ENCODE assay signal across 1 cellular context in the genomic region with DNA sequence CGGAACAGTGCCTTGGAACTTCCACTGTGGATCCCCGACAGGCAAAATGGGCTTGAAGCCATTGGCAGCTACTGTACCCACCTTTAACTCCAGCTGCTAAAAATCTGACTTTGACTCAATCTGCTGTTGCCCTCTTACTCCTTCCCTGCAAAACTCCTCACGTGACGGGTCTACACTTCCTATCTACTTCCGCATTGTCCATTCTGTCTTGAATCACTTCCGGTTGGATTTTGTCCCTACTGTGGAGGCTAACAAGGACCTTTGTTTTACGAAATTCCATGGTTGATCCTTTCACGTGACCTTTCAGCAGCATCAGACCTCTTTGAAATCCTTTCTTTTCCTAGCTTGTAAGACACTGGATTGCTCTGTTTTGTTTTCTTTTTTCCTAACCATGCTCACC.
TF ChIP-seq lines count a peak whose summit lies in the region.

No MANE protein-coding gene starts in this region.

TF ChIP-seq in K562, 482 proteins besides CTCF, POLR2A, EP300 and RAD21 (continued from another document and continues in another):
- TF ChIP-seq, protein P1, sequence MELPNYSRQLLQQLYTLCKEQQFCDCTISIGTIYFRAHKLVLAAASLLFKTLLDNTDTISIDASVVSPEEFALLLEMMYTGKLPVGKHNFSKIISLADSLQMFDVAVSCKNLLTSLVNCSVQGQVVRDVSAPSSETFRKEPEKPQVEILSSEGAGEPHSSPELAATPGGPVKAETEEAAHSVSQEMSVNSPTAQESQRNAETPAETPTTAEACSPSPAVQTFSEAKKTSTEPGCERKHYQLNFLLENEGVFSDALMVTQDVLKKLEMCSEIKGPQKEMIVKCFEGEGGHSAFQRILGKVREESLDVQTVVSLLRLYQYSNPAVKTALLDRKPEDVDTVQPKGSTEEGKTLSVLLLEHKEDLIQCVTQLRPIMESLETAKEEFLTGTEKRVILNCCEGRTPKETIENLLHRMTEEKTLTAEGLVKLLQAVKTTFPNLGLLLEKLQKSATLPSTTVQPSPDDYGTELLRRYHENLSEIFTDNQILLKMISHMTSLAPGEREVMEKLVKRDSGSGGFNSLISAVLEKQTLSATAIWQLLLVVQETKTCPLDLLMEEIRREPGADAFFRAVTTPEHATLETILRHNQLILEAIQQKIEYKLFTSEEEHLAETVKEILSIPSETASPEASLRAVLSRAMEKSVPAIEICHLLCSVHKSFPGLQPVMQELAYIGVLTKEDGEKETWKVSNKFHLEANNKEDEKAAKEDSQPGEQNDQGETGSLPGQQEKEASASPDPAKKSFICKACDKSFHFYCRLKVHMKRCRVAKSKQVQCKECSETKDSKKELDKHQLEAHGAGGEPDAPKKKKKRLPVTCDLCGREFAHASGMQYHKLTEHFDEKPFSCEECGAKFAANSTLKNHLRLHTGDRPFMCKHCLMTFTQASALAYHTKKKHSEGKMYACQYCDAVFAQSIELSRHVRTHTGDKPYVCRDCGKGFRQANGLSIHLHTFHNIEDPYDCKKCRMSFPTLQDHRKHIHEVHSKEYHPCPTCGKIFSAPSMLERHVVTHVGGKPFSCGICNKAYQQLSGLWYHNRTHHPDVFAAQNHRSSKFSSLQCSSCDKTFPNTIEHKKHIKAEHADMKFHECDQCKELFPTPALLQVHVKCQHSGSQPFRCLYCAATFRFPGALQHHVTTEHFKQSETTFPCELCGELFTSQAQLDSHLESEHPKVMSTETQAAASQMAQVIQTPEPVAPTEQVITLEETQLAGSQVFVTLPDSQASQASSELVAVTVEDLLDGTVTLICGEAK (IDR thresholded peaks at IDR 0.05), result peak; percentile 69
- TF ChIP-seq, protein P1 (CRISPR knock-in tag; IDR thresholded peaks at IDR 0.05), result no peak
- TF ChIP-seq NONO (IDR thresholded peaks at IDR 0.05; ENCODE audit: low read depth in 2 of 2, low read length in 1 of 2) (no peak), POLR2AphosphoS5 (IDR thresholded peaks at IDR 0.05; ENCODE audit: control insufficient read depth, insufficient read depth, low read depth, low read length) (no peak), SPI1 (IDR thresholded peaks at IDR 0.05; ENCODE audit: borderline replicate concordance, low read depth, low read length) (0 out of 2 replicates have a peak, but pooled peaks have one; percentile 7), NR3C1 (CRISPR knock-in tag; IDR thresholded peaks at IDR 0.05) (no peak), ARHGAP35 (IDR thresholded peaks at IDR 0.05; ENCODE audit: partially characterized antibody) (no peak), MTA3 (IDR thresholded peaks at IDR 0.05; ENCODE audit: borderline replicate concordance) (no peak), BHLHE40 (IDR thresholded peaks at IDR 0.05; ENCODE audit: low read length) (peak; percentile 42; the same call in 1 of the 2 replicates), ZNF23 (CRISPR knock-in tag; IDR thresholded peaks at IDR 0.05) (no peak), TCF7 (IDR thresholded peaks at IDR 0.05; ENCODE audit: borderline replicate concordance) (no peak), XRCC4 (IDR thresholded peaks at IDR 0.05; ENCODE audit: extremely low read depth, insufficient read depth, insufficient read length) (no peak), HDAC6 (IDR thresholded peaks at IDR 0.05; ENCODE audit: low read depth, low read length) (no peak), NR2C2 (CRISPR knock-in tag; IDR thresholded peaks at IDR 0.05) (no peak), NR2C2 (tag; IDR thresholded peaks at IDR 0.05) (peak; percentile 44; the same call in 1 of the 2 replicates), BRF1 (IDR thresholded peaks at IDR 0.05; ENCODE audit: borderline replicate concordance, extremely low read depth, insufficient read length) (no peak), MTA2 (IDR thresholded peaks at IDR 0.05; ENCODE audit: low read depth) (no peak), GABPA (tag; conservative IDR thresholded peaks at IDR 0.05; ENCODE audit: low read depth) (peak; percentile 46; the same call in 1 of the 2 replicates), SP1 (CRISPR knock-in tag; IDR thresholded peaks at IDR 0.05) (no peak), NR2C1 (IDR thresholded peaks at IDR 0.05) (peak; percentile 70), NR2C1 (tag; IDR thresholded peaks at IDR 0.05) (peak; percentile 50; the same call in 1 of the 2 replicates), ZNF24 (IDR thresholded peaks at IDR 0.05) (no peak), HMG20A (CRISPR knock-in tag; conservative IDR thresholded peaks at IDR 0.05) (no peak), MCM5 (IDR thresholded peaks at IDR 0.05; ENCODE audit: low read depth) (no peak), EHMT2 (IDR thresholded peaks at IDR 0.05) (0 out of 2 replicates have a peak, but pooled peaks have one; percentile 49), KLF1 (tag; IDR thresholded peaks at IDR 0.05) (no peak), POLR3A (IDR thresholded peaks at IDR 0.05; ENCODE audit: borderline replicate concordance, extremely low read depth, insufficient read depth, insufficient read length) (no peak), CHD4 (IDR thresholded peaks at IDR 0.05; ENCODE audit: insufficient read depth, insufficient replicate concordance, low read depth, low read length, poor library complexity, severe bottlenecking) (no peak), ZBTB8A (IDR thresholded peaks at IDR 0.05; ENCODE audit: partially characterized antibody) (no peak), ETV1 (tag; conservative IDR thresholded peaks at IDR 0.05; ENCODE audit: low read depth) (0 out of 2 replicates have a peak, but pooled peaks have one; percentile 18)
- TF ChIP-seq, protein P2, sequence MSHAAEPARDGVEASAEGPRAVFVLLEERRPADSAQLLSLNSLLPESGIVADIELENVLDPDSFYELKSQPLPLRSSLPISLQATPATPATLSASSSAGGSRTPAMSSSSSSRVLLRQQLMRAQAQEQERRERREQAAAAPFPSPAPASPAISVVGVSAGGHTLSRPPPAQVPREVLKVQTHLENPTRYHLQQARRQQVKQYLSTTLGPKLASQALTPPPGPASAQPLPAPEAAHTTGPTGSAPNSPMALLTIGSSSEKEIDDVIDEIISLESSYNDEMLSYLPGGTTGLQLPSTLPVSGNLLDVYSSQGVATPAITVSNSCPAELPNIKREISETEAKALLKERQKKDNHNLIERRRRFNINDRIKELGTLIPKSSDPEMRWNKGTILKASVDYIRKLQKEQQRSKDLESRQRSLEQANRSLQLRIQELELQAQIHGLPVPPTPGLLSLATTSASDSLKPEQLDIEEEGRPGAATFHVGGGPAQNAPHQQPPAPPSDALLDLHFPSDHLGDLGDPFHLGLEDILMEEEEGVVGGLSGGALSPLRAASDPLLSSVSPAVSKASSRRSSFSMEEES (CRISPR knock-in tag; IDR thresholded peaks at IDR 0.05), result peak; percentile 25; the same call in 1 of the 2 replicates
- TF ChIP-seq, protein P3, sequence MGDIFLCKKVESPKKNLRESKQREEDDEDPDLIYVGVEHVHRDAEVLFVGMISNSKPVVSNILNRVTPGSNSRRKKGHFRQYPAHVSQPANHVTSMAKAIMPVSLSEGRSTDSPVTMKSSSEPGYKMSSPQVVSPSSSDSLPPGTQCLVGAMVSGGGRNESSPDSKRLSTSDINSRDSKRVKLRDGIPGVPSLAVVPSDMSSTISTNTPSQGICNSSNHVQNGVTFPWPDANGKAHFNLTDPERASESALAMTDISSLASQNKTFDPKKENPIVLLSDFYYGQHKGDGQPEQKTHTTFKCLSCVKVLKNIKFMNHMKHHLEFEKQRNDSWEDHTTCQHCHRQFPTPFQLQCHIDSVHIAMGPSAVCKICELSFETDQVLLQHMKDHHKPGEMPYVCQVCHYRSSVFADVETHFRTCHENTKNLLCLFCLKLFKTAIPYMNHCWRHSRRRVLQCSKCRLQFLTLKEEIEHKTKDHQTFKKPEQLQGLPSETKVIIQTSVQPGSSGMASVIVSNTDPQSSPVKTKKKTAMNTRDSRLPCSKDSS (IDR thresholded peaks at IDR 0.05; ENCODE audit: low read depth, partially characterized antibody), result no peak
- TF ChIP-seq, protein P4, sequence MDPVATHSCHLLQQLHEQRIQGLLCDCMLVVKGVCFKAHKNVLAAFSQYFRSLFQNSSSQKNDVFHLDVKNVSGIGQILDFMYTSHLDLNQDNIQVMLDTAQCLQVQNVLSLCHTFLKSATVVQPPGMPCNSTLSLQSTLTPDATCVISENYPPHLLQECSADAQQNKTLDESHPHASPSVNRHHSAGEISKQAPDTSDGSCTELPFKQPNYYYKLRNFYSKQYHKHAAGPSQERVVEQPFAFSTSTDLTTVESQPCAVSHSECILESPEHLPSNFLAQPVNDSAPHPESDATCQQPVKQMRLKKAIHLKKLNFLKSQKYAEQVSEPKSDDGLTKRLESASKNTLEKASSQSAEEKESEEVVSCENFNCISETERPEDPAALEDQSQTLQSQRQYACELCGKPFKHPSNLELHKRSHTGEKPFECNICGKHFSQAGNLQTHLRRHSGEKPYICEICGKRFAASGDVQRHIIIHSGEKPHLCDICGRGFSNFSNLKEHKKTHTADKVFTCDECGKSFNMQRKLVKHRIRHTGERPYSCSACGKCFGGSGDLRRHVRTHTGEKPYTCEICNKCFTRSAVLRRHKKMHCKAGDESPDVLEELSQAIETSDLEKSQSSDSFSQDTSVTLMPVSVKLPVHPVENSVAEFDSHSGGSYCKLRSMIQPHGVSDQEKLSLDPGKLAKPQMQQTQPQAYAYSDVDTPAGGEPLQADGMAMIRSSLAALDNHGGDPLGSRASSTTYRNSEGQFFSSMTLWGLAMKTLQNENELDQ (CRISPR knock-in tag; IDR thresholded peaks at IDR 0.05; ENCODE audit: borderline replicate concordance), result no peak
- TF ChIP-seq, protein P5, sequence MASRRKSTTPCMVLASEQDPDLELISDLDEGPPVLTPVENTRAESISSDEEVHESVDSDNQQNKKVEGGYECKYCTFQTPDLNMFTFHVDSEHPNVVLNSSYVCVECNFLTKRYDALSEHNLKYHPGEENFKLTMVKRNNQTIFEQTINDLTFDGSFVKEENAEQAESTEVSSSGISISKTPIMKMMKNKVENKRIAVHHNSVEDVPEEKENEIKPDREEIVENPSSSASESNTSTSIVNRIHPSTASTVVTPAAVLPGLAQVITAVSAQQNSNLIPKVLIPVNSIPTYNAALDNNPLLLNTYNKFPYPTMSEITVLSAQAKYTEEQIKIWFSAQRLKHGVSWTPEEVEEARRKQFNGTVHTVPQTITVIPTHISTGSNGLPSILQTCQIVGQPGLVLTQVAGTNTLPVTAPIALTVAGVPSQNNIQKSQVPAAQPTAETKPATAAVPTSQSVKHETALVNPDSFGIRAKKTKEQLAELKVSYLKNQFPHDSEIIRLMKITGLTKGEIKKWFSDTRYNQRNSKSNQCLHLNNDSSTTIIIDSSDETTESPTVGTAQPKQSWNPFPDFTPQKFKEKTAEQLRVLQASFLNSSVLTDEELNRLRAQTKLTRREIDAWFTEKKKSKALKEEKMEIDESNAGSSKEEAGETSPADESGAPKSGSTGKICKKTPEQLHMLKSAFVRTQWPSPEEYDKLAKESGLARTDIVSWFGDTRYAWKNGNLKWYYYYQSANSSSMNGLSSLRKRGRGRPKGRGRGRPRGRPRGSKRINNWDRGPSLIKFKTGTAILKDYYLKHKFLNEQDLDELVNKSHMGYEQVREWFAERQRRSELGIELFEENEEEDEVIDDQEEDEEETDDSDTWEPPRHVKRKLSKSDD (conservative IDR thresholded peaks at IDR 0.05; ENCODE audit: low read length), result no peak
- TF ChIP-seq, protein P6, sequence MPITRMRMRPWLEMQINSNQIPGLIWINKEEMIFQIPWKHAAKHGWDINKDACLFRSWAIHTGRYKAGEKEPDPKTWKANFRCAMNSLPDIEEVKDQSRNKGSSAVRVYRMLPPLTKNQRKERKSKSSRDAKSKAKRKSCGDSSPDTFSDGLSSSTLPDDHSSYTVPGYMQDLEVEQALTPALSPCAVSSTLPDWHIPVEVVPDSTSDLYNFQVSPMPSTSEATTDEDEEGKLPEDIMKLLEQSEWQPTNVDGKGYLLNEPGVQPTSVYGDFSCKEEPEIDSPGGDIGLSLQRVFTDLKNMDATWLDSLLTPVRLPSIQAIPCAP (CRISPR knock-in tag; IDR thresholded peaks at IDR 0.05; ENCODE audit: borderline replicate concordance), result no peak
- TF ChIP-seq, protein P7, sequence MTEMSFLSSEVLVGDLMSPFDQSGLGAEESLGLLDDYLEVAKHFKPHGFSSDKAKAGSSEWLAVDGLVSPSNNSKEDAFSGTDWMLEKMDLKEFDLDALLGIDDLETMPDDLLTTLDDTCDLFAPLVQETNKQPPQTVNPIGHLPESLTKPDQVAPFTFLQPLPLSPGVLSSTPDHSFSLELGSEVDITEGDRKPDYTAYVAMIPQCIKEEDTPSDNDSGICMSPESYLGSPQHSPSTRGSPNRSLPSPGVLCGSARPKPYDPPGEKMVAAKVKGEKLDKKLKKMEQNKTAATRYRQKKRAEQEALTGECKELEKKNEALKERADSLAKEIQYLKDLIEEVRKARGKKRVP (CRISPR knock-in tag; IDR thresholded peaks at IDR 0.05), result no peak
- TF ChIP-seq, protein P8, sequence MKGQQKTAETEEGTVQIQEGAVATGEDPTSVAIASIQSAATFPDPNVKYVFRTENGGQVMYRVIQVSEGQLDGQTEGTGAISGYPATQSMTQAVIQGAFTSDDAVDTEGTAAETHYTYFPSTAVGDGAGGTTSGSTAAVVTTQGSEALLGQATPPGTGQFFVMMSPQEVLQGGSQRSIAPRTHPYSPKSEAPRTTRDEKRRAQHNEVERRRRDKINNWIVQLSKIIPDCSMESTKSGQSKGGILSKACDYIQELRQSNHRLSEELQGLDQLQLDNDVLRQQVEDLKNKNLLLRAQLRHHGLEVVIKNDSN (CRISPR knock-in tag; IDR thresholded peaks at IDR 0.05), result 0 out of 2 replicates have a peak, but pooled peaks have one; percentile 13
